Comparison of ENCODE assay signal across 29 cellular contexts in the genomic region with DNA sequence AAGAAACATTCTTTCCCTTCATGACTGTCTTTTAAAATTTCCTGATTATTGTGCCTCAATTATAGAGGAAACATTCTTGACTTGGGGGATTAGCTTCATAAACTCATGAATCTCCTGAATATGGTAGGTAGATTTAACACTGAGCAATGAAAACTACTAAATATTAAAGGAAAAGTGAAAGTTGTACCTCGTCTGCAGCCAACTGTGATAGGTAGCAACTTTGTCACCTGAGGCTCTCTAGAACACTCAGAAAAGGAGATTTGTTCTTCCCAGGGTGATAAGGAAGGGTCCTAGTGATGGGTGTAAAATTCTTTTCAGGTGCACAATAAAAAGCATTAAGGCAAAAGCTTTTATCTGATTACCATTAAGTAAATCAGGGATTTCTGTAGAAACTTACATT.
"Had no signal": no experiment of that assay in that cellular context is flagged by ENCODE, and none has a peak within 500 bp of the region (broad histone marks: within the 10 kb centered on the region; RNA-seq: fewer than 3 reads in every experiment).

No MANE protein-coding gene starts in this region.

- H3K9me3 Mint-ChIP-seq: activated B cell treated with CpG ODN at 0.5 μM for 24 hours; activated CD8-positive, alpha-beta T cell treated with anti-CD3 and anti-CD28 coated beads for 36 hours; activated T-cell treated with anti-CD3 and anti-CD28 coated beads, Interleukin-2, amount 50 U/mL, for 4 hours; activated T-helper 17 cell treated with anti-CD3 and anti-CD28 coated beads, Interleukin-2, amount 50 U/mL, for 72 hours; central memory CD8-positive, alpha-beta T cell; effector memory CD8-positive, alpha-beta T cell; T-helper 1 cell treated with Interleukin-12 subunit alpha and Interleukin-12 subunit beta and Interleukin-4 antibody, amounts not matched to agents 30 μg/mL and 1 μg/mL, for 36 hours; T-helper 2 cell treated with Interferon-gamma antibody and Interleukin-4, amounts not matched to agents 5 μg/mL and 100 μg/mL, for 36 hours had no signal

- H3K36me3 Mint-ChIP-seq: activated naive CD8-positive, alpha-beta T cell had no signal

- DNase-seq: activated B cell treated with CpG ODN at 0.5 μM for 24 hours; activated CD4-positive, alpha-beta T cell treated with anti-CD3 and anti-CD28 coated beads for 48 hours; activated CD4-positive, alpha-beta T cell treated with anti-CD3 and anti-CD28 coated beads, Interleukin-2, amount 50 U/mL, for 1 hour; activated CD4-positive, alpha-beta T cell treated with anti-CD3 and anti-CD28 coated beads, Interleukin-2, amount 50 U/mL, for 48 hours; activated CD8-positive, alpha-beta memory T cell treated with anti-CD3 and anti-CD28 coated beads for 24 hours; activated CD8-positive, alpha-beta T cell treated with anti-CD3 and anti-CD28 coated beads for 36 hours; activated effector memory CD4-positive, alpha-beta T cell treated with Interleukin-2 at 50 U/mL for 16 hours; activated gamma-delta T cell treated with Interleukin-2 at 50 U/mL for 16 hours; activated naive CD4-positive, alpha-beta T cell treated with anti-CD3 and anti-CD28 coated beads, Interleukin-2, amount 50 U/mL, for 16 hours; activated naive CD4-positive, alpha-beta T cell treated with Interleukin-2 at 50 U/mL for 16 hours; activated T-cell treated with anti-CD3 and anti-CD28 coated beads, Interleukin-2, amount 50 U/mL, for 4 hours; amniotic stem cell; anterior cingulate cortex; brain microvascular endothelial cell; dermis blood vessel endothelial cell; effector CD4-positive, alpha-beta T cell; effector memory CD8-positive, alpha-beta T cell; esophagus squamous epithelium; foreskin melanocyte; heart right ventricle; T1000; WERI-Rb-1 had no signal

- H3K27me3 Mint-ChIP-seq: activated B cell treated with CpG ODN at 0.5 μM for 24 hours; activated T-helper 17 cell treated with anti-CD3 and anti-CD28 coated beads, Interleukin-2, amount 50 U/mL, for 72 hours; central memory CD8-positive, alpha-beta T cell; effector memory CD8-positive, alpha-beta T cell had no signal

- H3K4me3 Mint-ChIP-seq: activated B cell treated with CpG ODN at 0.5 μM for 24 hours; activated CD8-positive, alpha-beta T cell treated with anti-CD3 and anti-CD28 coated beads for 36 hours; activated naive CD8-positive, alpha-beta T cell; activated T-cell treated with anti-CD3 and anti-CD28 coated beads, Interleukin-2, amount 50 U/mL, for 4 hours; activated T-helper 17 cell treated with anti-CD3 and anti-CD28 coated beads, Interleukin-2, amount 50 U/mL, for 72 hours; central memory CD8-positive, alpha-beta T cell; effector memory CD8-positive, alpha-beta T cell; T-helper 1 cell treated with Interleukin-12 subunit alpha and Interleukin-12 subunit beta and Interleukin-4 antibody, amounts not matched to agents 30 μg/mL and 1 μg/mL, for 36 hours; T-helper 2 cell treated with Interferon-gamma antibody and Interleukin-4, amounts not matched to agents 5 μg/mL and 100 μg/mL, for 36 hours had no signal

- H3K4me3 ChIP-seq: coronary artery, esophagus squamous epithelium, gastroesophageal sphincter, heart right ventricle had no signal

- H3K4me1 Mint-ChIP-seq: activated B cell treated with CpG ODN at 0.5 μM for 24 hours; activated T-helper 17 cell treated with anti-CD3 and anti-CD28 coated beads, Interleukin-2, amount 50 U/mL, for 72 hours; central memory CD8-positive, alpha-beta T cell had no signal

- H3K36me3 ChIP-seq: brain microvascular endothelial cell, esophagus squamous epithelium, gastroesophageal sphincter, heart right ventricle, WERI-Rb-1 had no signal

- H3K27me3 ChIP-seq: brain microvascular endothelial cell, esophagus squamous epithelium, gastroesophageal sphincter, heart right ventricle had no signal

- H3K9me3 ChIP-seq: esophagus squamous epithelium, gastroesophageal sphincter, heart right ventricle had no signal

- H3K27ac ChIP-seq: brain microvascular endothelial cell, coronary artery, esophagus squamous epithelium, gastroesophageal sphincter, heart right ventricle, WERI-Rb-1 had no signal

- H3K27ac Mint-ChIP-seq: activated B cell treated with CpG ODN at 0.5 μM for 24 hours; activated CD8-positive, alpha-beta T cell treated with anti-CD3 and anti-CD28 coated beads for 36 hours; activated naive CD8-positive, alpha-beta T cell; activated T-helper 17 cell treated with anti-CD3 and anti-CD28 coated beads, Interleukin-2, amount 50 U/mL, for 72 hours; effector memory CD8-positive, alpha-beta T cell; T-helper 1 cell treated with Interleukin-12 subunit alpha and Interleukin-12 subunit beta and Interleukin-4 antibody, amounts not matched to agents 30 μg/mL and 1 μg/mL, for 36 hours; T-helper 2 cell treated with Interferon-gamma antibody and Interleukin-4, amounts not matched to agents 5 μg/mL and 100 μg/mL, for 36 hours had no signal
